ENCODE assay signal across 8 cellular contexts in the genomic region with DNA sequence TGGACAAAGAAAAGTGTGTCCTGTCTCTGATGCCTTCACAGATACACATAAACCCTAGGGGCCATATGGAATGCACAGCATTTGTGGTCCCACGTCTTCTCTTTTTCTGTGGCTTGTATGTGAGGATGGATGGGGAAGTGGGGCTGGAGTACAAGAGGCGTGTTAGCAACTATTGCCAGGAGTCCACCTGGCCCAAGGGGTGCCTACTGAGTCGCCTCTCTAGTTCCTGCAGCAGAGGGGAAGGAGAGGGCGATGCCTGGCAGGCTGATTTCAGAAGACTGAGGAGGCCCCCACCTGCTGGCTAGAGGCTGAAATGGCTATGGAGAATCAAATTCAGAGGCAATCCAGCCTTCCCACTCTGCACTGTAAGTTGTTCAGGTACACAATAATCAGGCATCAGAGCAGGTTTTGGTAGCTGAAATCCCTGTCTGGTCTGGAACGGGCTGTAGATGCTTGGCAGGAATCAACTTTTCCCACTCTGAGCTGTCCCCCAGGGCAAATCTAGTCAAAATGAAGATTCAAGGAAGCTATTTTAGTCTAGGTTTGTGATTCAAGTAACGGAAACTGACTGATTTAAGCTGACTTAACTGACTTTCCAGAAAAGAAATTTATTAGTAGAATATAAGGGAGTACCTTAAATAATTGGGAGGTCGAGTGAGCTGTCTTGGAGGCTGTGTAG. TPM values are rescaled to one million over a fixed set of nuclear protein-coding genes. Genes with fewer than 3 reads are reported as not detected.
A peak's percentile ranks its signal among the peaks of the same experiment; 100 is the strongest.
DNase-seq lines count a peak whose midpoint lies in the region; ATAC-seq and TF ChIP-seq lines count a peak whose summit lies in the region.

No MANE protein-coding gene starts in this region.

- POLR2A ChIA-PET in HEK293 (lab: Yijun Ruan, JAX): interaction anchor here (0.6 to 1.6 kb wide), 7 partner anchors 9 to 1269 kb away, joined by 3 to 8 read pairs (median 6); a partner anchor contains a TSS
- POLR2A ChIA-PET in activated CD8-positive, alpha-beta T cell treated with anti-CD3 and anti-CD28 coated beads for 36 hours (lab: Charles Lee): interaction anchor here (1.2 to 3.2 kb wide), 5 partner anchors 17 to 122 kb away, joined by 3 to 19 read pairs (median 7); a partner anchor contains a TSS

- H3K36me3 Mint-ChIP-seq in activated CD8-positive, alpha-beta T cell treated with anti-CD3 and anti-CD28 coated beads for 36 hours (ENCODE audit: low read depth): peaks cover 17% of the 10 kb centered on the region
- peaks cover 56% of the 10 kb centered on the region for H3K36me3 Mint-ChIP-seq in effector memory CD8-positive, alpha-beta T cell (ENCODE audit: insufficient read depth)
- H3K36me3 Mint-ChIP-seq in naive B cell: peaks cover 2 to 16% of the 10 kb centered on the region in 2 donors

- H3K27ac Mint-ChIP-seq in activated CD8-positive, alpha-beta T cell treated with anti-CD3 and anti-CD28 coated beads for 36 hours: peak overlapping the region; percentile 68
- peak overlapping the region; percentile 57 to 89 for H3K27ac Mint-ChIP-seq in effector memory CD8-positive, alpha-beta T cell
- H3K27ac Mint-ChIP-seq in naive B cell: peak overlapping the region in 5 of 6 donors; percentile 29 to 92 (median 84)

- no peak overlapping the region for H3K4me3 ChIP-seq in HEK293 (ENCODE audit: low read depth, low read length)

- no peaks in the 10 kb centered on the region for H3K27me3 Mint-ChIP-seq in activated CD8-positive, alpha-beta T cell treated with anti-CD3 and anti-CD28 coated beads for 36 hours
- H3K27me3 Mint-ChIP-seq in effector memory CD8-positive, alpha-beta T cell: no peaks in the 10 kb centered on the region
- no peaks in the 10 kb centered on the region for H3K27me3 Mint-ChIP-seq in naive B cell

- H3K36me3 ChIP-seq in HEK293 (ENCODE audit: control insufficient read depth in 2 of 2, insufficient read depth in 1 of 2, low read length in 2 of 2): no peaks in the 10 kb centered on the region

- intact Hi-C loops in activated CD8-positive, alpha-beta T cell treated with anti-CD3 and anti-CD28 coated beads for 36 hours (cut with micrococcal nuclease): loop anchor here (1.0 kb wide), 1 partner anchor 30 kb away; a partner anchor contains a TSS

- peaks cover 18% of the 10 kb centered on the region for H3K4me1 Mint-ChIP-seq in activated CD8-positive, alpha-beta T cell treated with anti-CD3 and anti-CD28 coated beads for 36 hours (ENCODE audit: low read depth)
- peaks cover 12 to 17% of the 10 kb centered on the region in 2 donors for H3K4me1 Mint-ChIP-seq in effector memory CD8-positive, alpha-beta T cell (ENCODE audit: low read depth in 2 of 2)
- peaks cover 11 to 22% (median 18%) of the 10 kb centered on the region in 3 donors for H3K4me1 Mint-ChIP-seq in naive B cell

- DNase-seq in D341Med (ENCODE audit: low spot score): peak; percentile 77
- DNase-seq in NCI-H748 (lab: John Stamatoyannopoulos, UW; ENCODE audit: unreplicated experiment): peak; percentile 66
- DNase-seq in activated CD8-positive, alpha-beta T cell treated with anti-CD3 and anti-CD28 coated beads for 36 hours: peak; percentile 88
- DNase-seq in effector memory CD8-positive, alpha-beta T cell: peak; percentile 68 to 80 (median 76)
- peak; percentile 71 for DNase-seq in naive B cell
- peak; percentile 57 to 77 (median 68) for DNase-seq in stimulated activated naive CD4-positive, alpha-beta T cell (lab: John Stamatoyannopoulos, UW)

- peak; percentile 95 for ATAC-seq in activated CD8-positive, alpha-beta T cell treated with anti-CD3 and anti-CD28 coated beads for 36 hours
- ATAC-seq in effector memory CD8-positive, alpha-beta T cell (replicated peaks): peak; percentile 88
- ATAC-seq in naive B cell (ENCODE audit: low read depth in 2 of 2): peak; percentile 92 to 97
- ATAC-seq in GM19397 (IDR thresholded peaks at IDR 0.05; ENCODE audit: unreplicated experiment): no peak

- H3K9me3 ChIP-seq in HEK293 (ENCODE audit: control insufficient read depth, insufficient read depth, low read depth, low read length): no peaks in the 10 kb centered on the region

- peak; percentile 46 for TF ChIP-seq CTCF in HEK293 (tag by site-specific recombination; IDR thresholded peaks at IDR 0.05)
- peak; percentile 76 for TF ChIP-seq CTCF in activated CD8-positive, alpha-beta T cell treated with anti-CD3 and anti-CD28 coated beads for 36 hours (IDR thresholded peaks at IDR 0.05)

- H3K9me3 Mint-ChIP-seq in activated CD8-positive, alpha-beta T cell treated with anti-CD3 and anti-CD28 coated beads for 36 hours: no peaks in the 10 kb centered on the region
- no peaks in the 10 kb centered on the region for H3K9me3 Mint-ChIP-seq in effector memory CD8-positive, alpha-beta T cell
- H3K9me3 Mint-ChIP-seq in naive B cell: peaks cover 0 to 3% (median 0%) of the 10 kb centered on the region in 7 donors

- H3K27ac ChIP-seq in HEK293 (ENCODE audit: extremely low read depth, low read depth, low read length): no peak overlapping the region

- CTCF ChIA-PET in HEK293 (lab: Yijun Ruan, JAX): interaction anchor here (0.7 to 3.3 kb wide), 22 partner anchors 9 to 425 kb away, joined by 3 to 28 read pairs (median 4); a partner anchor contains a TSS
- CTCF ChIA-PET in activated CD8-positive, alpha-beta T cell treated with anti-CD3 and anti-CD28 coated beads for 36 hours (lab: Charles Lee): interaction anchor here (0.7 to 16.8 kb wide), 19 partner anchors 9 to 195 kb away, joined by 3 to 241 read pairs (median 10); a partner anchor contains a TSS

- no peaks in the 10 kb centered on the region for H3K4me1 ChIP-seq in HEK293 (ENCODE audit: control insufficient read depth, insufficient read depth, low read length)

- H3K4me3 Mint-ChIP-seq in activated CD8-positive, alpha-beta T cell treated with anti-CD3 and anti-CD28 coated beads for 36 hours: no peak overlapping the region
- peak overlapping the region in 1 of 2 donors; percentile 31 for H3K4me3 Mint-ChIP-seq in effector memory CD8-positive, alpha-beta T cell
- H3K4me3 Mint-ChIP-seq in naive B cell: peak overlapping the region in 2 of 8 donors; percentile 1 to 7

TF ChIP-seq in HEK293, 187 proteins besides CTCF, POLR2A, EP300 and RAD21:
- TF ChIP-seq ZBTB17 (tag by site-specific recombination; IDR thresholded peaks at IDR 0.05): peak; percentile 70
- no peak for TF ChIP-seq YY1 (tag by site-specific recombination; IDR thresholded peaks at IDR 0.05)
- peak; percentile 63 for TF ChIP-seq ZNF654 (tag by site-specific recombination; IDR thresholded peaks at IDR 0.05; ENCODE audit: low read depth)

RNA-seq across cellular contexts. Expression of a gene that starts 14.9 kb away (rescaled TPM):
- total RNA-seq in activated CD8-positive, alpha-beta T cell treated with anti-CD3 and anti-CD28 coated beads for 36 hours: 10 to 100 TPM; 26.6 to 26.7 TPM
- 10 to 100 TPM in 1 of 6 donors, 1 to 10 TPM in 4, not detected in 1; 5.6 to 13.9 (median 5.7) TPM for polyA plus RNA-seq in naive B cell (ENCODE audit: low read depth in 6 of 6)

RNA-seq across cellular contexts. Expression of a gene that starts 29.9 kb away (rescaled TPM):
- total RNA-seq in activated CD8-positive, alpha-beta T cell treated with anti-CD3 and anti-CD28 coated beads for 36 hours: 10 to 100 TPM; 97.1 to 99.1 TPM
- polyA plus RNA-seq in naive B cell (ENCODE audit: low read depth in 6 of 6): 100 to 1,000 TPM in 1 of 6 donors, 10 to 100 TPM in 5; 25.8 to 104 (median 58.3) TPM
